In genomic region chr14:60248697-60249314, GRCh38 we compare ENCODE assay signal across 8 cellular contexts. TPM values are rescaled to one million over a fixed set of nuclear protein-coding genes. Genes with fewer than 3 reads are reported as not detected.
DNase-seq lines count a peak whose midpoint lies in the region; ATAC-seq lines count a peak whose summit lies in the region.

TSS of gene PPM1A (plus strand) at chr14:60249221. CDS start at chr14:60282704, 33,483 bp downstream.

- H3K4me2 ChIP-seq in BLaER1 treated with 17β-estradiol and CSF1 and Interleukin-3, amounts not matched to agents 10 nM and 100 nM, result peak within 1 kb of the TSS; percentile 97 to 100 (median 99)

- DNase-seq in NCI-H748 (lab: John Stamatoyannopoulos, UW; ENCODE audit: unreplicated experiment) (peak; percentile 96), dedifferentiated amniotic fluid mesenchymal stem cell (ENCODE audit: extremely low spot score) (peak; percentile 92), left lobe of liver (ENCODE audit: low spot score) (peak; percentile 97)
- DNase-seq in activated CD4-positive, alpha-beta T cell treated with anti-CD3 and anti-CD28 coated beads, Interleukin-2, amount 50 U/mL, for 1 hour, result peak; percentile 95
- peak; percentile 94 to 95 for DNase-seq in stimulated activated CD4-positive, alpha-beta T cell treated with anti-CD3 and anti-CD28 coated beads, Interleukin-2, amount 100 ng/mL, for 24 hours

- peaks cover 10 to 40% (median 28%) of the 10 kb centered on the region in 11 experiments; a peak in 17 of 22 replicates for H4K20me1 ChIP-seq in BLaER1 treated with 17β-estradiol and CSF1 and Interleukin-3, amounts not matched to agents 10 nM and 100 nM

- peak within 1 kb of the TSS; percentile 95 to 100 (median 99) for H3K9ac ChIP-seq in BLaER1 treated with 17β-estradiol and CSF1 and Interleukin-3, amounts not matched to agents 10 nM and 100 nM

- no peaks in the 10 kb centered on the region for H3K27me3 ChIP-seq in BLaER1 treated with 17β-estradiol and CSF1 and Interleukin-3, amounts not matched to agents 10 nM and 100 nM

- ATAC-seq in GM19351 (IDR thresholded peaks at IDR 0.05; ENCODE audit: unreplicated experiment), result peak; percentile 59
- ATAC-seq in HG03520 (IDR thresholded peaks at IDR 0.05; ENCODE audit: unreplicated experiment), result peak; percentile 67
- ATAC-seq in left lobe of liver, result peak; percentile 81

- H3K36me3 ChIP-seq in BLaER1 treated with 17β-estradiol and CSF1 and Interleukin-3, amounts not matched to agents 10 nM and 100 nM, result peaks cover 0 to 3% (median 0%) of the 10 kb centered on the region in 11 experiments; a peak in 1 of 22 replicates

- H3K27ac ChIP-seq in BLaER1 treated with 17β-estradiol and CSF1 and Interleukin-3, amounts not matched to agents 10 nM and 100 nM, result peak within 1 kb of the TSS; percentile 97 to 100 (median 99)

- peaks cover 0 to 2% (median 0%) of the 10 kb centered on the region in 11 experiments; a peak in 3 of 22 replicates for H3K9me3 ChIP-seq in BLaER1 treated with 17β-estradiol and CSF1 and Interleukin-3, amounts not matched to agents 10 nM and 100 nM (replicated peaks in 1 of 11)

- peaks cover 20 to 46% (median 38%) of the 10 kb centered on the region in 10 experiments for H3K4me1 ChIP-seq in BLaER1 treated with 17β-estradiol and CSF1 and Interleukin-3, amounts not matched to agents 10 nM and 100 nM

- peak within 1 kb of the TSS; percentile 84 to 93 (median 90) for H3K4me3 ChIP-seq in BLaER1 treated with 17β-estradiol and CSF1 and Interleukin-3, amounts not matched to agents 10 nM and 100 nM

RNA-seq across cellular contexts. Expression of gene PPM1A, which starts in this region (rescaled TPM):
- total RNA-seq in left lobe of liver, result 43.7 TPM

Comparison
In these comparisons a context has a peak if more than half of its experiments do, and no peak if none do; other contexts are left out.
1. Peak in every context shown above with its lines: DNase-seq, ATAC-seq, H3K4me3 ChIP-seq and H3K27ac ChIP-seq.